Comparison of ENCODE assay signal across 7 cellular contexts in genomic region chr18:22170421-22171262, GRCh38. TPM values are rescaled to one million over a fixed set of nuclear protein-coding genes. Genes with fewer than 3 reads are reported as not detected.
DNase-seq lines count a peak whose midpoint lies in the region; ATAC-seq and TF ChIP-seq lines count a peak whose summit lies in the region.

No MANE protein-coding gene starts in this region.

- peak overlapping the region; percentile 97 for H2BK15ac ChIP-seq in mesenchymal stem cell (ENCODE audit: low read depth, poor library complexity, severe bottlenecking)

- peaks cover 2% of the 10 kb centered on the region for H3K79me1 ChIP-seq in mesenchymal stem cell (replicated peaks; ENCODE audit: low read length, poor library complexity, severe bottlenecking)

- H3K4me1 ChIP-seq in Peyer's patch (peaks cover 0 to 14% (median 2%) of the 10 kb centered on the region in 4 donors), mesenchymal stem cell (ENCODE audit: control insufficient read depth, insufficient read depth, low read depth, low read length) (peaks cover 46% of the 10 kb centered on the region), uterus (no peaks in the 10 kb centered on the region)

- H3K4me3 ChIP-seq in Peyer's patch = peak overlapping the region; percentile 45 to 90 (median 70)
- H3K4me3 ChIP-seq in mesenchymal stem cell (ENCODE audit: insufficient read depth in 1 of 2, low read depth in 1 of 2, low read length in 2 of 2) = peak overlapping the region; percentile 72 to 95
- peak overlapping the region; percentile 89 to 96 for H3K4me3 ChIP-seq in uterus

- under 1% methylated on average over 36 of the region's 66 CpGs for WGBS in mesenchymal stem cell

- no peak overlapping the region for H2BK5ac ChIP-seq in mesenchymal stem cell (ENCODE audit: low read depth, low read length, poor library complexity, severe bottlenecking)

- TF ChIP-seq POLR2A in Peyer's patch (IDR thresholded peaks at IDR 0.05) = no peak
- no peak for TF ChIP-seq POLR2A in uterus (IDR thresholded peaks at IDR 0.05)

- peak overlapping the region; percentile 52 to 96 (median 90) for H3K27ac ChIP-seq in Peyer's patch
- no peak overlapping the region for H3K27ac ChIP-seq in mesenchymal stem cell (ENCODE audit: low read length, poor library complexity, severe bottlenecking)
- peak overlapping the region; percentile 99 to 100 for H3K27ac ChIP-seq in uterus

- peak overlapping the region; percentile 5 to 90 for H3K4ac ChIP-seq in mesenchymal stem cell (ENCODE audit: low read depth in 1 of 2, low read length in 2 of 2)

- H3K27me3 ChIP-seq in Peyer's patch (peaks cover 0 to 30% of the 10 kb centered on the region in 2 donors), mesenchymal stem cell (ENCODE audit: control insufficient read depth in 1 of 2, insufficient read depth in 1 of 2, low read length in 2 of 2) (peaks cover 30 to 68% of the 10 kb centered on the region in 2 experiments), uterus (no peaks in the 10 kb centered on the region)

- no peak overlapping the region for H2AK5ac ChIP-seq in mesenchymal stem cell (ENCODE audit: low read length, severe bottlenecking)

- TF ChIP-seq CTCF in Peyer's patch (IDR thresholded peaks at IDR 0.05) = no peak
- TF ChIP-seq CTCF in uterus (IDR thresholded peaks at IDR 0.05) = no peak

- intact Hi-C loops in uterus (cut with DNase I; ENCODE audit: low total_unique reads) = loop anchor here (5.0 kb wide), 1 partner anchor 177 kb away; no protein-coding TSS in a partner anchor

- peak overlapping the region; percentile 29 for H2AFZ ChIP-seq in mesenchymal stem cell (ENCODE audit: low read depth, low read length)

- H3K14ac ChIP-seq in mesenchymal stem cell (ENCODE audit: low read length in 2 of 2) = peak overlapping the region in 1 of 2 experiments; percentile 87

- H4K8ac ChIP-seq in mesenchymal stem cell (ENCODE audit: low read length) = peak overlapping the region; percentile 81

- peak overlapping the region; percentile 92 for H3K9ac ChIP-seq in mesenchymal stem cell (ENCODE audit: low read length)

- peak overlapping the region in 1 of 2 experiments; percentile 51 for H2BK12ac ChIP-seq in mesenchymal stem cell (ENCODE audit: low read length in 2 of 2)

- H3K9me3 ChIP-seq in Peyer's patch (peaks cover 0 to 5% (median 0%) of the 10 kb centered on the region in 4 donors), mesenchymal stem cell (ENCODE audit: control insufficient read depth, low read length) (no peaks in the 10 kb centered on the region), uterus (no peaks in the 10 kb centered on the region)

- DNase-seq in GOT3 (lab: John Stamatoyannopoulos, UW) = peak; percentile 7
- peak in 2 of 3 donors; percentile 55 to 73 for DNase-seq in Peyer's patch
- peak; percentile 48 to 67 for DNase-seq in dermis microvascular lymphatic vessel endothelial cell (ENCODE audit: low read depth in 2 of 2)
- DNase-seq in mesenchymal stem cell = peak; percentile 89
- DNase-seq in uterus = peak; percentile 62 to 70
- no peak for DNase-seq in activated effector memory CD4-positive, alpha-beta T cell treated with anti-CD3 and anti-CD28 coated beads, Interleukin-2, amount 50 U/mL, for 16 hours

- peak overlapping the region; percentile 84 for H4K91ac ChIP-seq in mesenchymal stem cell (ENCODE audit: low read length)

- peak overlapping the region; percentile 59 to 93 for H3K18ac ChIP-seq in mesenchymal stem cell (ENCODE audit: low read depth in 1 of 2, low read length in 2 of 2)

- peak overlapping the region; percentile 83 for H2BK120ac ChIP-seq in mesenchymal stem cell (ENCODE audit: low read depth, low read length)

- peak overlapping the region; percentile 89 for H3K4me2 ChIP-seq in mesenchymal stem cell (ENCODE audit: low read length, poor library complexity, severe bottlenecking)

- H3K36me3 ChIP-seq in Peyer's patch (peaks cover 0 to 5% (median 0%) of the 10 kb centered on the region in 3 donors), mesenchymal stem cell (ENCODE audit: control insufficient read depth in 1 of 2, insufficient read depth in 2 of 2, low read depth in 1 of 2, low read length in 2 of 2) (peaks cover 0 to 3% of the 10 kb centered on the region in 2 experiments), uterus (no peaks in the 10 kb centered on the region)

- H3K23ac ChIP-seq in mesenchymal stem cell (ENCODE audit: low read length in 2 of 2) = peak overlapping the region; percentile 49 to 98

- ATAC-seq in GM18870 (IDR thresholded peaks at IDR 0.05; ENCODE audit: unreplicated experiment) = no peak

RNA-seq across cellular contexts. Expression of gene GATA6, which starts 1.3 kb away (rescaled TPM):
- total RNA-seq in Peyer's patch = 100 to 1,000 TPM in 3 of 4 donors, 10 to 100 TPM in 1; 24.8 to 127 (median 114) TPM
- 0.13 and 0.51 TPM in 2 replicates for total RNA-seq in dermis microvascular lymphatic vessel endothelial cell
- polyA plus RNA-seq in mesenchymal stem cell (2013, experiment 1 of 2) = 3.4 TPM
- polyA plus RNA-seq in mesenchymal stem cell (2013, experiment 2 of 2) = 3.4 TPM
- 10 to 100 TPM; 28.2 to 59.6 (median 39.5) TPM for total RNA-seq in uterus

Comparison
In these comparisons a context has a peak if more than half of its experiments do, and no peak if none do; other contexts are left out.
1. RNA of gene GATA6, which starts 1.3 kb away (total RNA-seq): 24.8 to 127 TPM in Peyer's patch and 28.2 to 59.6 TPM in uterus; 0.13 to 0.51 TPM in dermis microvascular lymphatic vessel endothelial cell; every median in the first group is over 10 times any median in the second.
2. Peak in every context shown above with its lines, with median percentiles within 50 percentile points of each other: H3K4me3 ChIP-seq.